8 cellular contexts compared by ENCODE assay signal in genomic region chr12:116532428-116532827, GRCh38. TPM values are rescaled to one million over a fixed set of nuclear protein-coding genes. Genes with fewer than 3 reads are reported as not detected.
DNase-seq lines count a peak whose midpoint lies in the region; ATAC-seq and TF ChIP-seq lines count a peak whose summit lies in the region.

No MANE protein-coding gene starts in this region.

- no peaks in the 10 kb centered on the region for H3K27me3 ChIP-seq in uterus
- no peaks in the 10 kb centered on the region for H3K27me3 ChIP-seq in transverse colon
- H3K27me3 ChIP-seq in suprapubic skin, result no peaks in the 10 kb centered on the region

- H3K4me3 Mint-ChIP-seq in activated naive CD4-positive, alpha-beta T cell treated with anti-CD3 and anti-CD28 coated beads, Interleukin-2, amount 10 ng/mL, durations not matched to agents 7 days and 5 days, result peak overlapping the region; percentile 66
- H3K4me3 Mint-ChIP-seq in T-helper 17 cell, result peak overlapping the region; percentile 93
- H3K4me3 Mint-ChIP-seq in immature natural killer cell, result peak overlapping the region; percentile 75 to 89 (median 82)

- peak overlapping the region; percentile 14 for H3K27ac Mint-ChIP-seq in activated naive CD4-positive, alpha-beta T cell treated with anti-CD3 and anti-CD28 coated beads, Interleukin-2, amount 10 ng/mL, durations not matched to agents 7 days and 5 days
- H3K27ac Mint-ChIP-seq in activated naive CD4-positive, alpha-beta T cell treated with anti-CD3 and anti-CD28 coated beads, Interleukin-2, amount 50 U/mL, for 72 hours, result peak overlapping the region in 1 of 2 donors; percentile 61
- H3K27ac Mint-ChIP-seq in T-helper 17 cell, result no peak overlapping the region
- no peak overlapping the region for H3K27ac Mint-ChIP-seq in immature natural killer cell

- no peak for TF ChIP-seq POLR2A in uterus (IDR thresholded peaks at IDR 0.05)
- TF ChIP-seq POLR2A in transverse colon (IDR thresholded peaks at IDR 0.05), result no peak
- TF ChIP-seq POLR2A in suprapubic skin (IDR thresholded peaks at IDR 0.05), result no peak

- 73 to 100% methylated on average over 2 to 4 of the region's 4 CpGs for WGBS in transverse colon (ENCODE audit: low coverage in 1 of 2), 2 donors
- 77% methylated on average over 4 of the region's 4 CpGs for WGBS in suprapubic skin

- H3K36me3 Mint-ChIP-seq in activated naive CD4-positive, alpha-beta T cell treated with anti-CD3 and anti-CD28 coated beads, Interleukin-2, amount 10 ng/mL, durations not matched to agents 7 days and 5 days, result no peaks in the 10 kb centered on the region
- no peaks in the 10 kb centered on the region for H3K36me3 Mint-ChIP-seq in activated naive CD4-positive, alpha-beta T cell treated with anti-CD3 and anti-CD28 coated beads, Interleukin-2, amount 50 U/mL, for 72 hours
- H3K36me3 Mint-ChIP-seq in T-helper 17 cell (ENCODE audit: low read depth) (peaks cover 6% of the 10 kb centered on the region), immature natural killer cell (no peaks in the 10 kb centered on the region)

- H3K4me1 Mint-ChIP-seq in activated naive CD4-positive, alpha-beta T cell treated with anti-CD3 and anti-CD28 coated beads, Interleukin-2, amount 10 ng/mL, durations not matched to agents 7 days and 5 days, result peaks cover 20% of the 10 kb centered on the region
- H3K4me1 Mint-ChIP-seq in T-helper 17 cell (peaks cover 24% of the 10 kb centered on the region), immature natural killer cell (peaks cover 26 to 32% of the 10 kb centered on the region in 2 donors)

- no peak overlapping the region for H3K4me3 ChIP-seq in uterus
- no peak overlapping the region for H3K4me3 ChIP-seq in transverse colon
- H3K4me3 ChIP-seq in suprapubic skin, result no peak overlapping the region

- CTCF ChIA-PET in activated naive CD4-positive, alpha-beta T cell treated with anti-CD3 and anti-CD28 coated beads, Interleukin-2, amount 10 ng/mL, durations not matched to agents 7 days and 5 days (lab: Charles Lee), result interaction anchor here (0.7 kb wide), 1 partner anchor 21 kb away, joined by 4 read pairs; no protein-coding TSS in a partner anchor

- no peak for TF ChIP-seq CTCF in uterus (IDR thresholded peaks at IDR 0.05)
- TF ChIP-seq CTCF in transverse colon (IDR thresholded peaks at IDR 0.05), result no peak
- TF ChIP-seq CTCF in suprapubic skin (IDR thresholded peaks at IDR 0.05), result no peak

- H3K4me1 ChIP-seq in uterus (peaks cover 0 to 4% of the 10 kb centered on the region in 2 donors), transverse colon (peaks cover 4 to 37% (median 27%) of the 10 kb centered on the region in 4 donors), suprapubic skin (peaks cover 50% of the 10 kb centered on the region)

- H3K36me3 ChIP-seq in uterus (no peaks in the 10 kb centered on the region), transverse colon (no peaks in the 10 kb centered on the region), suprapubic skin (no peaks in the 10 kb centered on the region)

- TF ChIP-seq EP300 in transverse colon (IDR thresholded peaks at IDR 0.05; ENCODE audit: low read depth) (no peak), suprapubic skin (IDR thresholded peaks at IDR 0.05) (no peak)

- H3K27me3 Mint-ChIP-seq in activated naive CD4-positive, alpha-beta T cell treated with anti-CD3 and anti-CD28 coated beads, Interleukin-2, amount 10 ng/mL, durations not matched to agents 7 days and 5 days, result peaks cover 55% of the 10 kb centered on the region
- H3K27me3 Mint-ChIP-seq in T-helper 17 cell (peaks cover 10% of the 10 kb centered on the region), immature natural killer cell (ENCODE audit: low read depth in 3 of 3) (peaks cover 7 to 14% (median 8%) of the 10 kb centered on the region in 3 donors)

- no peak for ATAC-seq in activated naive CD4-positive, alpha-beta T cell treated with anti-CD3 and anti-CD28 coated beads, Interleukin-2, amount 50 U/mL, for 72 hours
- no peak for ATAC-seq in T-helper 17 cell

- peaks cover 2% of the 10 kb centered on the region for H3K9me3 Mint-ChIP-seq in activated naive CD4-positive, alpha-beta T cell treated with anti-CD3 and anti-CD28 coated beads, Interleukin-2, amount 10 ng/mL, durations not matched to agents 7 days and 5 days
- peaks cover 3 to 13% of the 10 kb centered on the region in 2 donors for H3K9me3 Mint-ChIP-seq in activated naive CD4-positive, alpha-beta T cell treated with anti-CD3 and anti-CD28 coated beads, Interleukin-2, amount 50 U/mL, for 72 hours
- H3K9me3 Mint-ChIP-seq in immature natural killer cell, result no peaks in the 10 kb centered on the region

- H3K27ac ChIP-seq in uterus (peak overlapping the region; percentile 87 to 90), transverse colon (peak overlapping the region in 1 of 4 donors; percentile 67), suprapubic skin (no peak overlapping the region)

- H3K9me3 ChIP-seq in T-helper 17 cell (ENCODE audit: control insufficient read depth, low read length, poor library complexity, severe bottlenecking) (no peaks in the 10 kb centered on the region), uterus (no peaks in the 10 kb centered on the region), transverse colon (no peaks in the 10 kb centered on the region), suprapubic skin (no peaks in the 10 kb centered on the region)

- DNase-seq in activated naive CD4-positive, alpha-beta T cell treated with anti-CD3 and anti-CD28 coated beads, Interleukin-2, amount 10 ng/mL, durations not matched to agents 7 days and 5 days, result no peak
- no peak for DNase-seq in activated naive CD4-positive, alpha-beta T cell treated with anti-CD3 and anti-CD28 coated beads, Interleukin-2, amount 50 U/mL, for 72 hours (ENCODE audit: low spot score in 2 of 2)
- DNase-seq in T-helper 17 cell (no peak), immature natural killer cell (no peak), uterus (no peak), transverse colon (no peak), suprapubic skin (ENCODE audit: low spot score in 2 of 2) (no peak)
- DNase-seq in NK-92 treated with Interleukin-12 subunit alpha and Interleukin-12 subunit beta, amount 100 ng/mL, for 24 hours (lab: John Stamatoyannopoulos, UW), result no peak

- intact Hi-C loops in uterus (cut with DNase I; ENCODE audit: low total_unique reads), result loop anchor here (10.0 kb wide), 1 partner anchor 62 kb away; no protein-coding TSS in a partner anchor
- intact Hi-C loops in transverse colon (cut with DNase I; ENCODE audit: low total_unique reads), result no loop called here

- in situ Hi-C loops in transverse colon (cut with MboI; ENCODE audit: low pct_ligation_motif_present in 1 of 4, low pct_unique_long_range_greater_than_20kb in 1 of 4, low sequenced_read_pairs in 3 of 4), result no loop called here

RNA-seq across cellular contexts. Expression of gene MAP1LC3B2, which starts 26.8 kb away (rescaled TPM):
- total RNA-seq in activated naive CD4-positive, alpha-beta T cell treated with anti-CD3 and anti-CD28 coated beads, Interleukin-2, amount 50 U/mL, for 72 hours, result under 1 TPM in 1 of 2 donors, not detected in 1; 0.66 TPM
- total RNA-seq in T-helper 17 cell (1 to 10 TPM in 1 of 2 donors, under 1 TPM in 1; 0.89 to 2.7 TPM), uterus (1 to 10 TPM in 2 of 4 donors, not detected in 2; 1.8 to 3.6 TPM), transverse colon (1 to 10 TPM in 2 of 4 donors, not detected in 2; 1.1 to 2.5 TPM), suprapubic skin (10 to 100 TPM in 1 of 4 donors, 1 to 10 TPM in 2, not detected in 1; 3.5 to 13.9 (median 5.6) TPM)
- 10 to 100 TPM in 1 of 3 donors, 1 to 10 TPM in 2; 2.4 to 11.3 (median 9.8) TPM for polyA plus RNA-seq in immature natural killer cell
